8 cellular contexts compared by ENCODE assay signal in the genomic region with DNA sequence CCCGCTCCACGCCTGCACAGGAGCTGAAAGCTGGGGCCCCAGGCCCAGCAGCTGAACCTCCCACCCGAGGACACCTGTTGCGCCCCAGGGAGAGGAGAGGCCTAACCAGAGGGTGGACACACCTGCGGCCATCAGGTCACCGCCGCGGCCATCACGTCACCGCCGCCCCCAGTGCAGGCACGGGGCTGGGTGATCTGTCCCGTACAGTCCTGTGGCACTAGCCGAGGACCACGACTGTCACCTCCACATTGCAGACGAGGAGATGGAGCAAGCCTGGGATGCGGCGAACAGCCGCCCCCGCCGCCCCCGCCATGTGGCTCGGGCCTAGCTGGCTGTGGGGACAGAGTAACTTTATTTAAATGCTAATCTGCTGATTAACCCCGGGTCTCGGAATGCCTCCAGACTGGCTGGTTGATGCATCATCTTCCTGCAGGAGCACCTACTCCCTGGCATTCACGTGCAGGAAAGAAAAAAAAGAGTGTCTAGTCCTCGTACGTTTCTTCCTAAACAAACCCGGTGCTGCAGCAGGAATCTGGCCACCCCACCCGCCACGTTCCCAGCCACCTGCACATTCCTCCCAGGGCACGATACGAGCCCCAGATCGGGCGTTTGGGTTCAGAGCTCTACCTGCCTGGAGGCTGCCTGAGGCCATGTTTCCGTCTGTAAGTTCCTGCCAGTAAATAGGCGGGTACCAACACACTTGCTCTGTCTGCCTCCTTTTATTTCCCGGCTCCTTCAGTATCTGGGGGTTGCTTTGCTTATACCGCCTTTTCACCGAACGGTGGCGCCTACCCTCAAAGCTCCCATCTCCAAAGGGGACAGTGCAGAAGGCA. TPM values are rescaled to one million over a fixed set of nuclear protein-coding genes. Genes with fewer than 3 reads are reported as not detected.
DNase-seq lines count a peak whose midpoint lies in the region; ATAC-seq and TF ChIP-seq lines count a peak whose summit lies in the region.

No MANE protein-coding gene starts in this region.

- no peak for ATAC-seq in activated CD8-positive, alpha-beta memory T cell treated with anti-CD3 and anti-CD28 coated beads, Interleukin-2, amount 10 ng/mL, durations not matched to agents 7 days and 5 days
- no peak for ATAC-seq in GM21381 (IDR thresholded peaks at IDR 0.05; ENCODE audit: unreplicated experiment)

- intact Hi-C loops in OCI-LY7 (cut with micrococcal nuclease; ENCODE audit: unreplicated experiment) = no loop called here

- H3K9me2 ChIP-seq in OCI-LY7 (ENCODE audit: insufficient read depth, low read length) = no peaks in the 10 kb centered on the region

- WGBS in trophoblast cell (ENCODE audit: extremely low coverage, insufficient coverage, insufficient read length) = no CpG with 5 or more reads among the region's 42 CpGs

- H3K4me2 ChIP-seq in OCI-LY7 (ENCODE audit: low read length) (no peak overlapping the region), trophoblast cell (ENCODE audit: low read length) (no peak overlapping the region)

- no peaks in the 10 kb centered on the region for H3K9me3 Mint-ChIP-seq in activated CD8-positive, alpha-beta memory T cell treated with anti-CD3 and anti-CD28 coated beads, Interleukin-2, amount 10 ng/mL, durations not matched to agents 7 days and 5 days (ENCODE audit: low read depth)

- no peaks in the 10 kb centered on the region for H3K27me3 ChIP-seq in GM06990 (replicated peaks; ENCODE audit: control insufficient read depth, insufficient read depth, low read length)
- no peaks in the 10 kb centered on the region for H3K27me3 ChIP-seq in trophoblast cell (ENCODE audit: insufficient read depth, low read length)

- H3K4ac ChIP-seq in trophoblast cell (ENCODE audit: low read depth, low read length) = no peak overlapping the region

- no peak overlapping the region for H3K23ac ChIP-seq in trophoblast cell (ENCODE audit: low read length)

- no peak overlapping the region for H3K9ac ChIP-seq in trophoblast cell (ENCODE audit: low read length)

- no peaks in the 10 kb centered on the region for H3K9me3 ChIP-seq in OCI-LY7 (ENCODE audit: low read length)
- peaks cover 5% of the 10 kb centered on the region for H3K9me3 ChIP-seq in trophoblast cell (ENCODE audit: insufficient read depth, low read depth, low read length)

- H2BK5ac ChIP-seq in trophoblast cell (ENCODE audit: low read depth, low read length, poor library complexity) = no peak overlapping the region

- no peak overlapping the region for H2AK5ac ChIP-seq in trophoblast cell (ENCODE audit: low read length)

- no peaks in the 10 kb centered on the region for H3K79me1 ChIP-seq in trophoblast cell (ENCODE audit: low read length)

- no peak overlapping the region for H3K4me3 Mint-ChIP-seq in activated CD8-positive, alpha-beta memory T cell treated with anti-CD3 and anti-CD28 coated beads, Interleukin-2, amount 10 ng/mL, durations not matched to agents 7 days and 5 days

- no TSS peak for BruUV-seq in OCI-LY7 (replicated peaks; lab: Mats Ljungman, UMichigan)

- H3K36me3 ChIP-seq in GM06990 (ENCODE audit: control insufficient read depth, insufficient read depth, low read length) = peaks cover 7% of the 10 kb centered on the region
- no peaks in the 10 kb centered on the region; the same call in 1 of the 2 replicates for H3K36me3 ChIP-seq in OCI-LY7 (ENCODE audit: insufficient read depth, low read length)
- H3K36me3 ChIP-seq in trophoblast cell (ENCODE audit: control insufficient read depth in 1 of 2, insufficient read depth in 2 of 2, low read length in 2 of 2) = peaks cover 4 to 9% of the 10 kb centered on the region in 2 experiments

- CTCF ChIA-PET in OCI-LY7 (lab: Charles Lee; ENCODE audit: unreplicated experiment) = no interaction called here
- CTCF ChIA-PET in activated CD8-positive, alpha-beta memory T cell treated with anti-CD3 and anti-CD28 coated beads, Interleukin-2, amount 10 ng/mL, durations not matched to agents 7 days and 5 days (lab: Charles Lee) = interaction anchor here (0.9 to 7.0 kb wide), 5 partner anchors 8 to 25 kb away, joined by 3 to 40 read pairs (median 4); no protein-coding TSS in a partner anchor

- TF ChIP-seq CTCF in GM06990 (IDR thresholded peaks at IDR 0.05; ENCODE audit: insufficient read depth, low read length, poor library complexity, severe bottlenecking) (peak; percentile 41), OCI-LY7 (conservative IDR thresholded peaks at IDR 0.05; ENCODE audit: low read length) (peak; percentile 69), epithelial cell of esophagus (IDR thresholded peaks at IDR 0.05; ENCODE audit: insufficient read depth, low read depth, low read length, missing control alignments) (no peak), coronary artery (IDR thresholded peaks at IDR 0.05) (no peak)

- DNase-seq in GM06990 (ENCODE audit: extremely low read depth, insufficient read length) (no peak), OCI-LY7 (ENCODE audit: low spot score) (peak; percentile 43), epithelial cell of esophagus (ENCODE audit: low read depth) (peak; percentile 92), trophoblast cell (peak; percentile 96 to 98), coronary artery (ENCODE audit: low spot score) (no peak)
- DNase-seq in activated CD8-positive, alpha-beta memory T cell treated with anti-CD3 and anti-CD28 coated beads, Interleukin-2, amount 10 ng/mL, durations not matched to agents 7 days and 5 days = no peak
- no peak for DNase-seq in activated naive CD4-positive, alpha-beta T cell (lab: John Stamatoyannopoulos, UW)

- peaks cover 28% of the 10 kb centered on the region for H3K4me1 Mint-ChIP-seq in activated CD8-positive, alpha-beta memory T cell treated with anti-CD3 and anti-CD28 coated beads, Interleukin-2, amount 10 ng/mL, durations not matched to agents 7 days and 5 days

- no peak overlapping the region for H3K14ac ChIP-seq in trophoblast cell (ENCODE audit: low read length)

- no peak overlapping the region for H3K27ac ChIP-seq in OCI-LY7 (ENCODE audit: low read depth, low read length, poor library complexity, severe bottlenecking)
- H3K27ac ChIP-seq in trophoblast cell (ENCODE audit: low read depth, low read length) = no peak overlapping the region
- H3K27ac ChIP-seq in coronary artery = no peak overlapping the region

- H4K8ac ChIP-seq in trophoblast cell (ENCODE audit: low read depth, low read length) = no peak overlapping the region

- H3K79me2 ChIP-seq in OCI-LY7 (ENCODE audit: insufficient read depth, low read depth, low read length) = no peaks in the 10 kb centered on the region
- peaks cover 2% of the 10 kb centered on the region for H3K79me2 ChIP-seq in trophoblast cell (ENCODE audit: control insufficient read depth, insufficient read depth, low read length, poor library complexity)

- H3K18ac ChIP-seq in trophoblast cell (ENCODE audit: low read length) = no peak overlapping the region

- H2BK12ac ChIP-seq in trophoblast cell (ENCODE audit: low read length) = no peak overlapping the region

- peaks cover 1% of the 10 kb centered on the region for H3K36me3 Mint-ChIP-seq in activated CD8-positive, alpha-beta memory T cell treated with anti-CD3 and anti-CD28 coated beads, Interleukin-2, amount 10 ng/mL, durations not matched to agents 7 days and 5 days

- H3K4me3 ChIP-seq in GM06990 (replicated peaks; ENCODE audit: low read depth, low read length) (no peak overlapping the region), OCI-LY7 (ENCODE audit: low read depth, low read length, poor library complexity, severe bottlenecking) (no peak overlapping the region), epithelial cell of esophagus (ENCODE audit: low read length) (no peak overlapping the region), trophoblast cell (ENCODE audit: low read depth, low read length) (no peak overlapping the region), coronary artery (no peak overlapping the region)

- no peak overlapping the region for H4K91ac ChIP-seq in trophoblast cell (ENCODE audit: low read depth, low read length)

- no peak overlapping the region for H4K12ac ChIP-seq in trophoblast cell (ENCODE audit: low read depth, low read length)

- peaks cover 5% of the 10 kb centered on the region for H3K4me1 ChIP-seq in OCI-LY7 (ENCODE audit: insufficient read depth, low read length, poor library complexity, severe bottlenecking)
- peaks cover 4 to 13% of the 10 kb centered on the region in 2 experiments for H3K4me1 ChIP-seq in trophoblast cell (ENCODE audit: control insufficient read depth in 1 of 2, insufficient read depth in 2 of 2, low read length in 2 of 2)

- no peaks in the 10 kb centered on the region for H3K27me3 Mint-ChIP-seq in activated CD8-positive, alpha-beta memory T cell treated with anti-CD3 and anti-CD28 coated beads, Interleukin-2, amount 10 ng/mL, durations not matched to agents 7 days and 5 days

- peaks cover 8% of the 10 kb centered on the region; the same call in 1 of the 2 replicates for H4K20me1 ChIP-seq in OCI-LY7 (ENCODE audit: insufficient read depth, low read length)

- H2BK120ac ChIP-seq in trophoblast cell (ENCODE audit: insufficient read depth, low read length, poor library complexity) = no peak overlapping the region

- no peak overlapping the region for H3K27ac Mint-ChIP-seq in activated CD8-positive, alpha-beta memory T cell treated with anti-CD3 and anti-CD28 coated beads, Interleukin-2, amount 10 ng/mL, durations not matched to agents 7 days and 5 days

- H2AFZ ChIP-seq in OCI-LY7 (ENCODE audit: low read length) (no peak overlapping the region), trophoblast cell (ENCODE audit: insufficient read depth, low read length, poor library complexity) (no peak overlapping the region)

- POLR2A ChIA-PET in OCI-LY7 (lab: Charles Lee) = no interaction called here

RNA-seq across cellular contexts. Expression of a gene that starts 29.9 kb away (rescaled TPM):
- 123 and 144 TPM in 2 replicates for total RNA-seq in OCI-LY7 (2014; rRNA removed; shearing (Covaris generic))
- 154 and 157 TPM in 2 replicates for total RNA-seq in OCI-LY7 (2022)
- polyA plus RNA-seq in trophoblast cell (2013) = 77.3 and 84.7 TPM in 2 replicates
- 100 to 1,000 TPM; 269 to 347 TPM for total RNA-seq in activated CD8-positive, alpha-beta memory T cell treated with anti-CD3 and anti-CD28 coated beads, Interleukin-2, amount 10 ng/mL, durations not matched to agents 7 days and 5 days

RNA-seq across cellular contexts. Expression of a gene that starts 48.5 kb away (rescaled TPM):
- total RNA-seq in OCI-LY7 (2014; rRNA removed; shearing (Covaris generic)) = 82.7 and 90.2 TPM in 2 replicates
- 108 and 150 TPM in 2 replicates for total RNA-seq in OCI-LY7 (2022)
- 19.4 and 19.8 TPM in 2 replicates for polyA plus RNA-seq in trophoblast cell (2013)
- 100 to 1,000 TPM; 124 to 191 TPM for total RNA-seq in activated CD8-positive, alpha-beta memory T cell treated with anti-CD3 and anti-CD28 coated beads, Interleukin-2, amount 10 ng/mL, durations not matched to agents 7 days and 5 days

RNA-seq across cellular contexts. Expression of a gene that starts 48.8 kb away (rescaled TPM):
- total RNA-seq in OCI-LY7 (2014; rRNA removed; shearing (Covaris generic)) = 18.5 and 21.9 TPM in 2 replicates
- 23.3 and 24.4 TPM in 2 replicates for total RNA-seq in OCI-LY7 (2022)
- 25.4 and 28.4 TPM in 2 replicates for polyA plus RNA-seq in trophoblast cell (2013)
- total RNA-seq in activated CD8-positive, alpha-beta memory T cell treated with anti-CD3 and anti-CD28 coated beads, Interleukin-2, amount 10 ng/mL, durations not matched to agents 7 days and 5 days = 10 to 100 TPM; 31.1 to 40.0 TPM

RNA-seq across cellular contexts. Expression of a gene that starts 48.9 kb away (rescaled TPM):
- total RNA-seq in OCI-LY7 (2014; rRNA removed; shearing (Covaris generic)) = 39.2 and 52.4 TPM in 2 replicates
- 40.3 and 56.2 TPM in 2 replicates for total RNA-seq in OCI-LY7 (2022)
- polyA plus RNA-seq in trophoblast cell (2013) = 8.7 and 8.8 TPM in 2 replicates
- total RNA-seq in activated CD8-positive, alpha-beta memory T cell treated with anti-CD3 and anti-CD28 coated beads, Interleukin-2, amount 10 ng/mL, durations not matched to agents 7 days and 5 days = 100 to 1,000 TPM; 124 to 174 TPM

RNA-seq across cellular contexts. Expression of a gene that starts 56.6 kb away (rescaled TPM):
- 168 and 216 TPM in 2 replicates for total RNA-seq in OCI-LY7 (2014; rRNA removed; shearing (Covaris generic))
- total RNA-seq in OCI-LY7 (2022) = 118 and 151 TPM in 2 replicates
- polyA plus RNA-seq in trophoblast cell (2013) = 95.8 and 96.2 TPM in 2 replicates
- 100 to 1,000 TPM; 127 to 148 TPM for total RNA-seq in activated CD8-positive, alpha-beta memory T cell treated with anti-CD3 and anti-CD28 coated beads, Interleukin-2, amount 10 ng/mL, durations not matched to agents 7 days and 5 days

Comparison
In these comparisons a context has a peak if more than half of its experiments do, and no peak if none do; other contexts are left out.
1. DNase-seq: peak in OCI-LY7 (single experiment), epithelial cell of esophagus (single experiment) and trophoblast cell (2 of 2); none in GM06990 (single experiment), activated CD8-positive, alpha-beta memory T cell treated with anti-CD3 and anti-CD28 coated beads, Interleukin-2, amount 10 ng/mL, durations not matched to agents 7 days and 5 days (single experiment), coronary artery (single experiment) and activated naive CD4-positive, alpha-beta T cell (0 of 4).
2. CTCF ChIP-seq: peak in GM06990 (single experiment) and OCI-LY7 (single experiment); none in epithelial cell of esophagus (single experiment) and coronary artery (single experiment).